In genomic region chr15:67114846-67115521, GRCh38 we compare ENCODE assay signal across 12 cellular contexts. TPM values are rescaled to one million over a fixed set of nuclear protein-coding genes. Genes with fewer than 3 reads are reported as not detected.
DNase-seq lines count a peak whose midpoint lies in the region; ATAC-seq, FAIRE-seq and TF ChIP-seq lines count a peak whose summit lies in the region.
"Had no signal": no experiment of that assay in that cellular context is flagged by ENCODE, and none has a peak within 500 bp of the region (broad histone marks: within the 10 kb centered on the region; RNA-seq: fewer than 3 reads in every experiment).

No MANE protein-coding gene starts in this region.

- H3K4me3 Mint-ChIP-seq in CD4-positive, alpha-beta memory T cell, result peak overlapping the region; percentile 42 to 90 (median 70)

- H3K4me3 ChIP-seq in CD4-positive, alpha-beta memory T cell (ENCODE audit: low read length in 2 of 2), result no peak overlapping the region
- no peak overlapping the region for H3K4me3 ChIP-seq in ascending aorta
- H3K4me3 ChIP-seq in pancreas, result no peak overlapping the region

- TF ChIP-seq CTCF in ascending aorta (IDR thresholded peaks at IDR 0.05), result no peak
- TF ChIP-seq CTCF in pancreas (IDR thresholded peaks at IDR 0.05), result no peak

- ATAC-seq in pancreas (peak; percentile 48 to 75 (median 60)), GM18907 (IDR thresholded peaks at IDR 0.05; ENCODE audit: unreplicated experiment) (no peak), HG02840 (IDR thresholded peaks at IDR 0.05; ENCODE audit: low FRiP score, unreplicated experiment) (no peak)

- FAIRE-seq in pancreas (lab: Jason Lieb, UNC), result no peak

- H3K4me1 ChIP-seq in CD4-positive, alpha-beta memory T cell (ENCODE audit: insufficient read depth, low read length), result peaks cover 86% of the 10 kb centered on the region
- H3K4me1 ChIP-seq in ascending aorta (peaks cover 10 to 64% of the 10 kb centered on the region in 2 donors), pancreas (peaks cover 20 to 56% (median 21%) of the 10 kb centered on the region in 3 donors)

- no peaks in the 10 kb centered on the region for H3K36me3 ChIP-seq in CD4-positive, alpha-beta memory T cell (ENCODE audit: insufficient read depth, low read length)
- no peaks in the 10 kb centered on the region for H3K36me3 ChIP-seq in ascending aorta
- H3K36me3 ChIP-seq in pancreas, result no peaks in the 10 kb centered on the region

- POLR2A ChIA-PET in CD4-positive, alpha-beta memory T cell (lab: Charles Lee; ENCODE audit: partially characterized antibody), result interaction anchor here (1.4 to 15.7 kb wide), 4 partner anchors 10 to 48 kb away, joined by 4 to 167 read pairs (median 23); partner anchors contain the start of gene SMAD3

- H3K4me1 Mint-ChIP-seq in CD4-positive, alpha-beta memory T cell, result peaks cover 73 to 78% (median 74%) of the 10 kb centered on the region in 4 donors

- DNase-seq in CD4-positive, alpha-beta memory T cell, result no peak
- DNase-seq in M059J (ENCODE audit: low read depth) (peak; percentile 71), ascending aorta (ENCODE audit: low spot score in 2 of 2) (no peak), pancreas (no peak), NCI-H2227 (lab: John Stamatoyannopoulos, UW; ENCODE audit: unreplicated experiment) (no peak), mucosa of gallbladder (ENCODE audit: low spot score) (no peak)
- DNase-seq: dermis blood vessel endothelial cell, GDM1, MV-4-11, RPMI8226 had no signal

- peaks cover 0 to 7% (median 1%) of the 10 kb centered on the region in 8 donors for H3K9me3 Mint-ChIP-seq in CD4-positive, alpha-beta memory T cell

- H3K27ac Mint-ChIP-seq in CD4-positive, alpha-beta memory T cell, result peak overlapping the region; percentile 81 to 100 (median 92)

- WGBS in pancreas, 2 donors, result 24 to 33% methylated on average over 4 of the region's 4 CpGs

- CTCF ChIA-PET in CD4-positive, alpha-beta memory T cell (lab: Charles Lee; ENCODE audit: partially characterized antibody), result interaction anchor here (1.2 kb wide), 1 partner anchor 33 kb away, joined by 3 read pairs; no protein-coding TSS in a partner anchor

- no peaks in the 10 kb centered on the region for H3K9me3 ChIP-seq in CD4-positive, alpha-beta memory T cell (ENCODE audit: control insufficient read depth in 1 of 2, low read length in 2 of 2)
- H3K9me3 ChIP-seq in ascending aorta (no peaks in the 10 kb centered on the region), pancreas (no peaks in the 10 kb centered on the region)

- no peaks in the 10 kb centered on the region for H3K27me3 Mint-ChIP-seq in CD4-positive, alpha-beta memory T cell

- peaks cover 14 to 20% of the 10 kb centered on the region in 2 donors for H3K36me3 Mint-ChIP-seq in CD4-positive, alpha-beta memory T cell

- peak overlapping the region; percentile 80 for H3K27ac ChIP-seq in CD4-positive, alpha-beta memory T cell (ENCODE audit: low read depth, low read length)
- H3K27ac ChIP-seq in ascending aorta (peak overlapping the region; percentile 24 to 75), pancreas (peak overlapping the region in 3 of 4 donors; percentile 9 to 69 (median 46))

- intact Hi-C loops in CD4-positive, alpha-beta memory T cell (cut with micrococcal nuclease), result no loop called here
- intact Hi-C loops in ascending aorta (cut with DNase I), result no loop called here
- intact Hi-C loops in pancreas (cut with DNase I), result no loop called here

- H3K27me3 ChIP-seq in CD4-positive, alpha-beta memory T cell (ENCODE audit: insufficient read depth, low read length), result no peaks in the 10 kb centered on the region
- H3K27me3 ChIP-seq in ascending aorta (no peaks in the 10 kb centered on the region), pancreas (no peaks in the 10 kb centered on the region)

RNA-seq across cellular contexts. Expression of gene SMAD3, which starts 49.6 kb away (rescaled TPM):
- 100 to 1,000 TPM; 189 to 197 TPM for total RNA-seq in CD4-positive, alpha-beta memory T cell
- 10 to 100 TPM; 14.6 to 31.9 TPM for polyA plus RNA-seq in CD4-positive, alpha-beta memory T cell
- total RNA-seq in M059J (2014; rRNA removed; shearing (Covaris generic)), result 32.6 and 46.7 TPM in 2 replicates
- total RNA-seq in ascending aorta, result 89.3 TPM
- 10 to 100 TPM; 15.6 to 42.5 (median 23.8) TPM for total RNA-seq in pancreas
- polyA plus RNA-seq in pancreas, result 10 to 100 TPM in 1 of 2 donors, 1 to 10 TPM in 1; 7.9 to 13.5 TPM
- 59.0 TPM for total RNA-seq in mucosa of gallbladder

Comparison
In these comparisons a context has a peak if more than half of its experiments do, and no peak if none do; other contexts are left out.
1. ATAC-seq: peak in pancreas (4 of 4); none in GM18907 (single experiment) and HG02840 (single experiment).
2. Peak in every context shown above with its lines, with median percentiles within 50 percentile points of each other: H3K27ac ChIP-seq.